8 cellular contexts compared by ENCODE assay signal in genomic region chr2:218648473-218649100, GRCh38. TPM values are rescaled to one million over a fixed set of nuclear protein-coding genes. Genes with fewer than 3 reads are reported as not detected.
DNase-seq lines count a peak whose midpoint lies in the region; ATAC-seq, FAIRE-seq and TF ChIP-seq lines count a peak whose summit lies in the region.

No MANE protein-coding gene starts in this region.

- H3K27ac ChIP-seq in H1 (ENCODE audit: low read depth, low read length) = no peak overlapping the region
- H3K27ac ChIP-seq in suprapubic skin = no peak overlapping the region

- 83% methylated on average over 14 of the region's 14 CpGs; no CpG with 5 or more reads in 1 of the 2 experiments for WGBS in H1 (ENCODE audit: extremely low coverage in 1 of 2, insufficient coverage in 1 of 2, insufficient read length in 1 of 2, insufficient replicate concordance in 2 of 2, low coverage in 1 of 2, low lambda C conversion rate in 2 of 2, missing lambda C conversion rate in 1 of 2), 2 experiments
- 73% methylated on average over 14 of the region's 14 CpGs for WGBS in suprapubic skin

- no peak overlapping the region for H4K91ac ChIP-seq in H1 (replicated peaks; ENCODE audit: insufficient read length, low read length)

- H3K4me2 ChIP-seq in H1 (ENCODE audit: insufficient read depth in 1 of 2, low read depth in 2 of 2, low read length in 2 of 2) = no peak overlapping the region

- H3K14ac ChIP-seq in H1 (ENCODE audit: insufficient read length) = no peak overlapping the region

- no peak overlapping the region for H4K5ac ChIP-seq in H1 (ENCODE audit: insufficient read length, low read depth, low read length)

- H3K79me1 ChIP-seq in H1 (ENCODE audit: low read depth, low read length) = no peaks in the 10 kb centered on the region

- H3K9me3 ChIP-seq in H1 (ENCODE audit: insufficient read depth in 2 of 2, low read depth in 1 of 2, low read length in 1 of 2) (no peaks in the 10 kb centered on the region), suprapubic skin (no peaks in the 10 kb centered on the region)

- H3K4me1 ChIP-seq in H1 (replicated peaks in 1 of 4; ENCODE audit: control insufficient read depth in 3 of 4, insufficient read depth in 4 of 4, low read length in 3 of 4) = no peaks in the 10 kb centered on the region
- no peaks in the 10 kb centered on the region for H3K4me1 ChIP-seq in suprapubic skin

- H2BK15ac ChIP-seq in H1 (ENCODE audit: low read length) = no peak overlapping the region

- H4K8ac ChIP-seq in H1 (ENCODE audit: extremely low read depth, insufficient read depth, low read length) = no peak overlapping the region

- DNase-seq in BJ (ENCODE audit: low read depth) = no peak
- peak; percentile 30 for DNase-seq in GM19238 (ENCODE audit: insufficient read length, low spot score)
- peak; percentile 64 for DNase-seq in NCI-H2227 (lab: John Stamatoyannopoulos, UW; ENCODE audit: unreplicated experiment)
- DNase-seq in activated CD4-positive, alpha-beta T cell treated with anti-CD3 and anti-CD28 coated beads, Interleukin-2, amount 50 U/mL, for 1 hour = peak; percentile 48
- peak in 1 of 2 experiments; percentile 71 for DNase-seq in H1 (ENCODE audit: low read depth in 1 of 2, low spot score in 2 of 2)
- DNase-seq in midbrain (lab: John Stamatoyannopoulos, UW) = peak; percentile 46
- no peak for DNase-seq in suprapubic skin (ENCODE audit: low spot score in 2 of 2)

- H2BK12ac ChIP-seq in H1 (ENCODE audit: low read depth, low read length) = no peak overlapping the region

- H2BK120ac ChIP-seq in H1 (replicated peaks; ENCODE audit: low read depth, low read length) = no peak overlapping the region

- H4K20me1 ChIP-seq in H1 (replicated peaks in 1 of 2; ENCODE audit: control insufficient read depth in 1 of 2, insufficient read depth in 2 of 2, low read length in 2 of 2) = peaks cover 0 to 16% of the 10 kb centered on the region in 2 experiments

- H2BK5ac ChIP-seq in H1 (ENCODE audit: low read depth, low read length) = no peak overlapping the region

- POLR2A ChIA-PET in BJ (lab: Charles Lee) = interaction anchor here (0.5 kb wide), 1 partner anchor 91 kb away, joined by 8 read pairs; no protein-coding TSS in a partner anchor
- POLR2A ChIA-PET in H1 (lab: Charles Lee; ENCODE audit: partially characterized antibody) = interaction anchor here (1.1 to 3.4 kb wide), 3 partner anchors 9 to 39 kb away, joined by 3 to 16 read pairs (median 3); partner anchors contain the start of genes BCS1L and ZNF142

- no peak overlapping the region for H3K18ac ChIP-seq in H1 (ENCODE audit: extremely low read depth, low read length)

- H3K56ac ChIP-seq in H1 (replicated peaks; ENCODE audit: insufficient read length, low read depth, low read length) = no peak overlapping the region

- H3K23me2 ChIP-seq in H1 (ENCODE audit: low read depth, low read length) = no peaks in the 10 kb centered on the region

- H3K23ac ChIP-seq in H1 (ENCODE audit: insufficient read length) = no peak overlapping the region

- no peak overlapping the region for H3K9ac ChIP-seq in H1 (replicated peaks in 1 of 4; ENCODE audit: extremely low read depth in 1 of 4, low read depth in 3 of 4, low read length in 3 of 4)

- no peaks in the 10 kb centered on the region; a peak in 1 of 4 replicates for H3K79me2 ChIP-seq in H1 (ENCODE audit: control insufficient read depth in 1 of 2, insufficient read depth in 2 of 2, low read length in 2 of 2)

- H3K4me3 ChIP-seq in BJ (ENCODE audit: low read depth, low read length) (no peak overlapping the region), H1 (ENCODE audit: extremely low read depth in 1 of 4, insufficient read depth in 2 of 4, low read depth in 3 of 4, low read length in 4 of 4) (no peak overlapping the region), suprapubic skin (no peak overlapping the region)

- TF ChIP-seq POLR2A in H1 (IDR thresholded peaks at IDR 0.05; ENCODE audit: control extremely low read depth in 1 of 2, low read depth in 2 of 2, low read length in 2 of 2) = no peak
- no peak for TF ChIP-seq POLR2A in suprapubic skin (IDR thresholded peaks at IDR 0.05)

- H2AK5ac ChIP-seq in H1 (ENCODE audit: low read depth, low read length) = no peak overlapping the region

- no peak for TF ChIP-seq EP300 in H1 (IDR thresholded peaks at IDR 0.05; ENCODE audit: borderline replicate concordance in 1 of 2, low read depth in 2 of 2, low read length in 2 of 2)
- TF ChIP-seq EP300 in suprapubic skin (IDR thresholded peaks at IDR 0.05) = no peak

- H3K27me3 ChIP-seq in BJ (ENCODE audit: control insufficient read depth, insufficient read depth, low read length) (no peaks in the 10 kb centered on the region), H1 (replicated peaks in 1 of 4; ENCODE audit: control insufficient read depth in 3 of 4, extremely low read depth in 1 of 4, insufficient read depth in 3 of 4, low read length in 3 of 4) (no peaks in the 10 kb centered on the region), suprapubic skin (no peaks in the 10 kb centered on the region)

- no peak overlapping the region for H3K4ac ChIP-seq in H1 (replicated peaks; ENCODE audit: insufficient read length, low read depth, low read length)

- peaks cover 34% of the 10 kb centered on the region for H3K36me3 ChIP-seq in BJ (ENCODE audit: control insufficient read depth, insufficient read depth, low read length)
- H3K36me3 ChIP-seq in H1 (ENCODE audit: control insufficient read depth in 2 of 4, insufficient read depth in 4 of 4, low read length in 3 of 4) = peaks cover 38 to 81% (median 68%) of the 10 kb centered on the region in 4 experiments
- H3K36me3 ChIP-seq in suprapubic skin = peaks cover 95% of the 10 kb centered on the region

- TF ChIP-seq RAD21 in H1 (IDR thresholded peaks at IDR 0.05 in 1 of 2, conservative IDR thresholded peaks at IDR 0.05 in 1 of 2; ENCODE audit: low read depth in 2 of 2, low read length in 2 of 2) = peak; percentile 82 to 83

- no peak for ATAC-seq in GM18498 (IDR thresholded peaks at IDR 0.05; ENCODE audit: unreplicated experiment)

- FAIRE-seq in H1 (lab: Jason Lieb, UNC) = peak; percentile 97

- TF ChIP-seq CTCF in BJ (IDR thresholded peaks at IDR 0.05; ENCODE audit: insufficient read depth, low read depth, low read length) = peak; percentile 89
- TF ChIP-seq CTCF in H1 (IDR thresholded peaks at IDR 0.05; ENCODE audit: control extremely low read depth in 1 of 3, insufficient read depth in 1 of 3, low read depth in 1 of 3, low read length in 3 of 3) = peak; percentile 73 to 97 (median 92)
- peak; percentile 38 to 82 for TF ChIP-seq CTCF in suprapubic skin (IDR thresholded peaks at IDR 0.05)

- H2AFZ ChIP-seq in H1 (ENCODE audit: low read length) = no peak overlapping the region

- CTCF ChIA-PET in BJ (lab: Yijun Ruan, JAX) (interaction anchor here (0.6 to 4.0 kb wide), 14 partner anchors 9 to 454 kb away, joined by 3 to 24 read pairs (median 4); partner anchors contain the start of genes BCS1L, PLCD4 and ZNF142), H1 (lab: Charles Lee; ENCODE audit: partially characterized antibody) (interaction anchor here (0.8 to 6.0 kb wide), 31 partner anchors 10 to 373 kb away, joined by 3 to 48 read pairs (median 4); partner anchors contain the start of genes BCS1L, PLCD4, RNF25 and STK36)

- H2BK20ac ChIP-seq in H1 (ENCODE audit: low read length) = no peak overlapping the region

RNA-seq across cellular contexts. Expression of gene ZNF142, which starts 10.8 kb away (rescaled TPM):
- polyA plus RNA-seq in BJ (2011; rRNA removed) = 2.9 and 7.1 TPM in 2 replicates
- 15.8 and 16.5 TPM in 2 replicates for polyA minus RNA-seq in BJ (2011; rRNA and poly(A)+ RNA removed)
- total RNA-seq in H1 (2021; fragmentation: NEBNext Ultra II Directional; extraction: Animal tissue kit (Norgen Biotek cat#: 25700)) = 32.5 and 37.9 TPM in 2 replicates
- polyA plus RNA-seq in H1 (2011; rRNA removed) = 9.4 and 18.5 TPM in 2 replicates
- 6.2 TPM for polyA plus RNA-seq in H1 (2011; cell fraction: cytosol; rRNA removed)
- 31.4 TPM for polyA plus RNA-seq in H1 (2011; cell fraction: nucleus; rRNA removed)
- 12.6 to 16.3 TPM (median 15.5 TPM) in 4 replicates for polyA plus RNA-seq in H1 (2012, experiment 1 of 2)
- polyA plus RNA-seq in H1 (2012, experiment 2 of 2) = 10.9 TPM
- polyA plus RNA-seq in H1 (2013, experiment 1 of 2) = 14.0 TPM
- polyA plus RNA-seq in H1 (2013, experiment 2 of 2) = 12.6 TPM
- polyA minus RNA-seq in H1 (2011; rRNA and poly(A)+ RNA removed) = 25.8 and 30.7 TPM in 2 replicates
- polyA minus RNA-seq in H1 (2011; cell fraction: cytosol; rRNA and poly(A)+ RNA removed) = 15.5 TPM
- 45.2 TPM for polyA minus RNA-seq in H1 (2011; cell fraction: nucleus; rRNA and poly(A)+ RNA removed)
- total RNA-seq in suprapubic skin = 10 to 100 TPM; 27.4 to 38.7 (median 30.7) TPM

RNA-seq across cellular contexts. Expression of gene BCS1L, which starts 10.9 kb away (rescaled TPM):
- 34.1 and 49.0 TPM in 2 replicates for polyA plus RNA-seq in BJ (2011; rRNA removed)
- polyA minus RNA-seq in BJ (2011; rRNA and poly(A)+ RNA removed) = 21.9 and 23.1 TPM in 2 replicates
- 22.0 and 23.7 TPM in 2 replicates for total RNA-seq in H1 (2021; fragmentation: NEBNext Ultra II Directional; extraction: Animal tissue kit (Norgen Biotek cat#: 25700))
- 37.1 and 60.4 TPM in 2 replicates for polyA plus RNA-seq in H1 (2011; rRNA removed)
- 51.8 TPM for polyA plus RNA-seq in H1 (2011; cell fraction: cytosol; rRNA removed)
- polyA plus RNA-seq in H1 (2011; cell fraction: nucleus; rRNA removed) = 113 TPM
- 33.2 to 38.3 TPM (median 36.6 TPM) in 4 replicates for polyA plus RNA-seq in H1 (2012, experiment 1 of 2)
- 28.6 TPM for polyA plus RNA-seq in H1 (2012, experiment 2 of 2)
- 24.9 TPM for polyA plus RNA-seq in H1 (2013, experiment 1 of 2)
- 24.6 TPM for polyA plus RNA-seq in H1 (2013, experiment 2 of 2)
- 18.8 and 24.6 TPM in 2 replicates for polyA minus RNA-seq in H1 (2011; rRNA and poly(A)+ RNA removed)
- 18.3 TPM for polyA minus RNA-seq in H1 (2011; cell fraction: cytosol; rRNA and poly(A)+ RNA removed)
- 13.0 TPM for polyA minus RNA-seq in H1 (2011; cell fraction: nucleus; rRNA and poly(A)+ RNA removed)
- 10 to 100 TPM; 30.3 to 72.8 (median 39.2) TPM for total RNA-seq in suprapubic skin

RNA-seq across cellular contexts. Expression of gene RNF25, which starts 23.2 kb away (rescaled TPM):
- polyA plus RNA-seq in BJ (2011; rRNA removed) (78.2 and 91.6 TPM in 2 replicates), H1 (2011; rRNA removed) (29.6 and 31.6 TPM in 2 replicates)
- polyA minus RNA-seq in BJ (2011; rRNA and poly(A)+ RNA removed) = 54.8 and 150 TPM in 2 replicates
- 19.6 and 24.7 TPM in 2 replicates for total RNA-seq in H1 (2021; fragmentation: NEBNext Ultra II Directional; extraction: Animal tissue kit (Norgen Biotek cat#: 25700))
- polyA plus RNA-seq in H1 (2011; cell fraction: cytosol; rRNA removed) = 42.4 TPM
- 86.0 TPM for polyA plus RNA-seq in H1 (2011; cell fraction: nucleus; rRNA removed)
- 23.1 to 28.2 TPM (median 24.6 TPM) in 4 replicates for polyA plus RNA-seq in H1 (2012, experiment 1 of 2)
- 20.1 TPM for polyA plus RNA-seq in H1 (2012, experiment 2 of 2)
- 18.8 TPM for polyA plus RNA-seq in H1 (2013, experiment 1 of 2)
- polyA plus RNA-seq in H1 (2013, experiment 2 of 2) = 13.8 TPM
- 67.5 and 74.3 TPM in 2 replicates for polyA minus RNA-seq in H1 (2011; rRNA and poly(A)+ RNA removed)
- polyA minus RNA-seq in H1 (2011; cell fraction: cytosol; rRNA and poly(A)+ RNA removed) = 22.8 TPM
- 28.2 TPM for polyA minus RNA-seq in H1 (2011; cell fraction: nucleus; rRNA and poly(A)+ RNA removed)
- total RNA-seq in suprapubic skin = 10 to 100 TPM; 19.0 to 42.6 (median 23.2) TPM

RNA-seq across cellular contexts. Expression of gene STK36, which starts 23.3 kb away (rescaled TPM):
- polyA plus RNA-seq in BJ (2011; rRNA removed) (38.1 and 58.7 TPM in 2 replicates), H1 (2011; rRNA removed) (57.6 and 65.8 TPM in 2 replicates)
- 25.8 and 30.8 TPM in 2 replicates for polyA minus RNA-seq in BJ (2011; rRNA and poly(A)+ RNA removed)
- 34.9 and 41.4 TPM in 2 replicates for total RNA-seq in H1 (2021; fragmentation: NEBNext Ultra II Directional; extraction: Animal tissue kit (Norgen Biotek cat#: 25700))
- 45.0 TPM for polyA plus RNA-seq in H1 (2011; cell fraction: cytosol; rRNA removed)
- polyA plus RNA-seq in H1 (2011; cell fraction: nucleus; rRNA removed) = 290 TPM
- 29.9 to 35.8 TPM (median 35.4 TPM) in 4 replicates for polyA plus RNA-seq in H1 (2012, experiment 1 of 2)
- 19.8 TPM for polyA plus RNA-seq in H1 (2012, experiment 2 of 2)
- polyA plus RNA-seq in H1 (2013, experiment 1 of 2) = 23.8 TPM
- polyA plus RNA-seq in H1 (2013, experiment 2 of 2) = 24.3 TPM
- 54.6 and 69.5 TPM in 2 replicates for polyA minus RNA-seq in H1 (2011; rRNA and poly(A)+ RNA removed)
- 11.6 TPM for polyA minus RNA-seq in H1 (2011; cell fraction: cytosol; rRNA and poly(A)+ RNA removed)
- polyA minus RNA-seq in H1 (2011; cell fraction: nucleus; rRNA and poly(A)+ RNA removed) = 61.5 TPM
- total RNA-seq in suprapubic skin = 10 to 100 TPM; 20.7 to 43.4 (median 21.9) TPM

RNA-seq across cellular contexts. Expression of gene PLCD4, which starts 40.9 kb away (rescaled TPM):
- polyA plus RNA-seq in BJ (2011; rRNA removed) (1.0 and 1.1 TPM in 2 replicates), H1 (2011; rRNA removed) (0.16 and 0.21 TPM in 2 replicates)
- 0.66 and 1.1 TPM in 2 replicates for polyA minus RNA-seq in BJ (2011; rRNA and poly(A)+ RNA removed)
- 0.50 and 0.61 TPM in 2 replicates for total RNA-seq in H1 (2021; fragmentation: NEBNext Ultra II Directional; extraction: Animal tissue kit (Norgen Biotek cat#: 25700))
- polyA plus RNA-seq in H1 (2011; cell fraction: cytosol; rRNA removed) = 0.08 TPM
- 0.94 TPM for polyA plus RNA-seq in H1 (2011; cell fraction: nucleus; rRNA removed)
- polyA plus RNA-seq in H1 (2012, experiment 1 of 2) = 1.6 to 2.9 TPM (median 2.4 TPM) in 4 replicates
- 0.56 TPM for polyA plus RNA-seq in H1 (2012, experiment 2 of 2)
- 0.16 TPM for polyA plus RNA-seq in H1 (2013, experiment 1 of 2)
- polyA plus RNA-seq in H1 (2013, experiment 2 of 2) = 0.17 TPM
- polyA minus RNA-seq in H1 (2011; rRNA and poly(A)+ RNA removed) = 0.34 and 0.69 TPM in 2 replicates
- polyA minus RNA-seq in H1 (2011; cell fraction: cytosol; rRNA and poly(A)+ RNA removed) = not detected
- 0.40 TPM for polyA minus RNA-seq in H1 (2011; cell fraction: nucleus; rRNA and poly(A)+ RNA removed)
- total RNA-seq in suprapubic skin = 1 to 10 TPM in 3 of 4 donors, under 1 TPM in 1; 0.55 to 2.5 (median 1.5) TPM

Comparison
In these comparisons a context has a peak if more than half of its experiments do, and no peak if none do; other contexts are left out.
1. DNase-seq: peak in GM19238 (single experiment), NCI-H2227 (single experiment), activated CD4-positive, alpha-beta T cell treated with anti-CD3 and anti-CD28 coated beads, Interleukin-2, amount 50 U/mL, for 1 hour (single experiment) and midbrain (single experiment); none in BJ (single experiment) and suprapubic skin (0 of 2).
2. Peak in every context shown above with its lines, with median percentiles within 50 percentile points of each other: CTCF ChIP-seq.